Comparison of ENCODE assay signal across 13 cellular contexts in the genomic region with DNA sequence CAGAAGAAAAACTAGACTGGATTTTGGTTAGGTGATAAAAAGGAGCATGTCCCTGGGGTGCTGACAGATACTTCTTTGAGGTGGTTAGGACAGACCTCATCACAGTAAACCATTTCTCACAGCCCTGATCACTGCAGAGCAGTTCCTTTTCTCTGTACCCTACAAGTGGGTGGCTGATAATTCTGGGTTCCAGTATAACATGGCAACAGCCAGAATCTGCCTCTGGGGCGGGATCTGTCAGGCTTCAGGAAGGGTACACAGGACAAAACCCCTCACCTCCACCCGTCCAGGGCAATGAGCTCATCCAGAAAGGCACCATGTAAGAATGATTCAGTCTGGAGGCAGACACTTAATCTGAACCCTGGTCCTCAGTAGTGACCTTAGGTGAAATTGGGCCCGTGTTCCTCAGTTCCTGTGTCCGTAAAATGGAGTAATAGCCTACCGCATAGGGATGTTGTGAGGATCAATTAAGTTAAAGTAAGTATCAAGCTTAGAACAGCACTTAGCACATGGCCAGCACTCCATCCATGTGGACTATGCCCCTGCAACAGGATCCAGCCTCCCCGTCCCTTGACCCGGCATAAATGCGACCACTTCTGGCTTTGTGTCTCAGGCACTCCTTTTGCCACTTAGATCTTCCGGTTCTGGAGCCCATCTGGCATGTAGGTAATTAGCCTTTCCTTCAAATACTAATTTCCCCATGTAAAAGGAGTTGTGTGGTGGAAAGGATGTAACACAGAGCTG.
DNase-seq lines count a peak whose midpoint lies in the region; ATAC-seq, FAIRE-seq and TF ChIP-seq lines count a peak whose summit lies in the region.
"Had no signal": no experiment of that assay in that cellular context is flagged by ENCODE, and none has a peak within 500 bp of the region (broad histone marks: within the 10 kb centered on the region; RNA-seq: fewer than 3 reads in every experiment).

No MANE protein-coding gene starts in this region.

- no peak for TF ChIP-seq POLR2A in esophagus muscularis mucosa (IDR thresholded peaks at IDR 0.05; ENCODE audit: low read depth)
- no peak for TF ChIP-seq POLR2A in H54 (IDR thresholded peaks at IDR 0.05; ENCODE audit: low read depth, low read length)

- 93% methylated on average over 7 of the region's 9 CpGs for WGBS in esophagus muscularis mucosa

- FAIRE-seq in RCC 7860 (lab: Jason Lieb, UNC) (no peak), H54 (lab: Jason Lieb, UNC) (no peak)
- FAIRE-seq: colon had no signal

- H3K27ac ChIP-seq in esophagus muscularis mucosa (replicated peaks in 1 of 4): peak overlapping the region; percentile 80 to 84 (median 82)
- H3K27ac ChIP-seq in skeletal muscle tissue (ENCODE audit: low read depth, low read length): peak overlapping the region; percentile 37
- H3K27ac ChIP-seq: C4-2B had no signal

- no peaks in the 10 kb centered on the region for H3K9me3 ChIP-seq in esophagus muscularis mucosa
- no peaks in the 10 kb centered on the region for H3K9me3 ChIP-seq in skeletal muscle tissue (ENCODE audit: control insufficient read depth in 3 of 3, low read length in 3 of 3)

- H3K4me3 ChIP-seq in esophagus muscularis mucosa (no peak overlapping the region), skeletal muscle tissue (ENCODE audit: low read length in 3 of 3) (no peak overlapping the region)

- H3K4me1 ChIP-seq in esophagus muscularis mucosa (peaks cover 30 to 46% (median 37%) of the 10 kb centered on the region in 4 donors), skeletal muscle tissue (ENCODE audit: control insufficient read depth in 3 of 3, insufficient read depth in 3 of 3, low read length in 3 of 3) (peaks cover 7 to 12% (median 8%) of the 10 kb centered on the region in 3 donors)

- ATAC-seq in GM19395 (IDR thresholded peaks at IDR 0.05; ENCODE audit: unreplicated experiment) (no peak), HG02588 (IDR thresholded peaks at IDR 0.05; ENCODE audit: unreplicated experiment) (no peak)

- DNase-seq in EL (peak; percentile 33), RCC 7860 (ENCODE audit: low spot score) (peak; percentile 17), esophagus muscularis mucosa (ENCODE audit: extremely low spot score) (no peak), amygdala (lab: John Stamatoyannopoulos, UW) (no peak), H54 (ENCODE audit: insufficient read length, low spot score) (no peak)
- DNase-seq: activated B cell treated with CpG ODN at 0.5 μM for 24 hours; NCI-H2171; stimulated activated CD4-positive, alpha-beta T cell treated with anti-CD3 and anti-CD28 coated beads, Interleukin-1b, Interleukin-23, amount 100 ng/mL, for 48 hours had no signal

- no peak for TF ChIP-seq EP300 in esophagus muscularis mucosa (IDR thresholded peaks at IDR 0.05)

- no peaks in the 10 kb centered on the region for H3K27me3 ChIP-seq in esophagus muscularis mucosa
- H3K27me3 ChIP-seq in skeletal muscle tissue (ENCODE audit: control insufficient read depth in 3 of 3, insufficient read depth in 3 of 3, low read length in 3 of 3): no peaks in the 10 kb centered on the region

- no peak overlapping the region for H3K9ac ChIP-seq in skeletal muscle tissue (ENCODE audit: low read depth in 1 of 3, low read length in 3 of 3)

- intact Hi-C loops in esophagus muscularis mucosa (cut with DNase I): no loop called here

- no peak for TF ChIP-seq CTCF in esophagus muscularis mucosa (IDR thresholded peaks at IDR 0.05)

- H3K36me3 ChIP-seq in esophagus muscularis mucosa (no peaks in the 10 kb centered on the region), skeletal muscle tissue (ENCODE audit: control insufficient read depth in 3 of 3, insufficient read depth in 3 of 3, low read length in 3 of 3) (no peaks in the 10 kb centered on the region)

Comparison
In these comparisons a context has a peak if more than half of its experiments do, and no peak if none do; other contexts are left out.
1. DNase-seq: peak in EL (single experiment) and RCC 7860 (single experiment); none in esophagus muscularis mucosa (single experiment), amygdala (0 of 56) and H54 (single experiment).